In genomic region chr1:221740941-221741363, GRCh38 we compare ENCODE assay signal across 9 cellular contexts. TPM values are rescaled to one million over a fixed set of nuclear protein-coding genes. Genes with fewer than 3 reads are reported as not detected.
A peak's percentile ranks its signal among the peaks of the same experiment; 100 is the strongest.
DNase-seq lines count a peak whose midpoint lies in the region; ATAC-seq and TF ChIP-seq lines count a peak whose summit lies in the region.
"Had no signal": no experiment of that assay in that cellular context is flagged by ENCODE, and none has a peak within 500 bp of the region (broad histone marks: within the 10 kb centered on the region; RNA-seq: fewer than 3 reads in every experiment).

No MANE protein-coding gene starts in this region.

- H3K27me3 Mint-ChIP-seq in activated CD4-positive, alpha-beta memory T cell treated with anti-CD3 and anti-CD28 coated beads, Interleukin-2, amount 10 ng/mL, durations not matched to agents 7 days and 5 days = no peaks in the 10 kb centered on the region
- H3K27me3 Mint-ChIP-seq in activated T-helper 17 cell treated with anti-CD3 and anti-CD28 coated beads, Interleukin-2, amount 50 U/mL, for 72 hours = no peaks in the 10 kb centered on the region

- H3K27ac Mint-ChIP-seq in activated CD4-positive, alpha-beta memory T cell treated with anti-CD3 and anti-CD28 coated beads, Interleukin-2, amount 10 ng/mL, durations not matched to agents 7 days and 5 days = no peak overlapping the region
- H3K27ac Mint-ChIP-seq in activated T-helper 17 cell treated with anti-CD3 and anti-CD28 coated beads, Interleukin-2, amount 50 U/mL, for 72 hours = no peak overlapping the region
- H3K27ac Mint-ChIP-seq: brain had no signal

- no peaks in the 10 kb centered on the region for H3K9me3 ChIP-seq in cardiac muscle cell (ENCODE audit: low read depth)

- H3K4me1 ChIP-seq in cardiac muscle cell (ENCODE audit: low read depth) = peaks cover 22% of the 10 kb centered on the region

- no peaks in the 10 kb centered on the region for H3K27me3 ChIP-seq in cardiac muscle cell

- peak overlapping the region; percentile 61 for H3K27ac ChIP-seq in cardiac muscle cell

- no peaks in the 10 kb centered on the region for H3K36me3 ChIP-seq in cardiac muscle cell

- POLR2A ChIA-PET in activated CD4-positive, alpha-beta memory T cell treated with anti-CD3 and anti-CD28 coated beads, Interleukin-2, amount 10 ng/mL, durations not matched to agents 7 days and 5 days (lab: Charles Lee) = interaction anchor here (0.7 to 7.7 kb wide), 30 partner anchors 8 to 972 kb away, joined by 3 to 299 read pairs (median 5); partner anchors contain the start of gene BROX

- ATAC-seq in activated T-helper 17 cell treated with anti-CD3 and anti-CD28 coated beads, Interleukin-2, amount 50 U/mL, for 72 hours (replicated peaks) = no peak

- TF ChIP-seq CTCF in cardiac muscle cell (IDR thresholded peaks at IDR 0.05; ENCODE audit: low read depth, low read length) = no peak

- CTCF ChIA-PET in activated CD4-positive, alpha-beta memory T cell treated with anti-CD3 and anti-CD28 coated beads, Interleukin-2, amount 10 ng/mL, durations not matched to agents 7 days and 5 days (lab: Charles Lee) = interaction anchor here (0.7 to 4.8 kb wide), 22 partner anchors 10 to 972 kb away, joined by 3 to 82 read pairs (median 4); partner anchors contain the start of genes AIDA and BROX

- H3K4me1 Mint-ChIP-seq in activated CD4-positive, alpha-beta memory T cell treated with anti-CD3 and anti-CD28 coated beads, Interleukin-2, amount 10 ng/mL, durations not matched to agents 7 days and 5 days = peaks cover 15% of the 10 kb centered on the region
- peaks cover 18% of the 10 kb centered on the region for H3K4me1 Mint-ChIP-seq in activated T-helper 17 cell treated with anti-CD3 and anti-CD28 coated beads, Interleukin-2, amount 50 U/mL, for 72 hours

- H3K36me3 Mint-ChIP-seq in activated CD4-positive, alpha-beta memory T cell treated with anti-CD3 and anti-CD28 coated beads, Interleukin-2, amount 10 ng/mL, durations not matched to agents 7 days and 5 days (ENCODE audit: low read depth) = no peaks in the 10 kb centered on the region
- H3K36me3 Mint-ChIP-seq in activated T-helper 17 cell treated with anti-CD3 and anti-CD28 coated beads, Interleukin-2, amount 50 U/mL, for 72 hours (ENCODE audit: low read depth) = peaks cover 37% of the 10 kb centered on the region

- H3K4me3 ChIP-seq in cardiac muscle cell = peak overlapping the region; percentile 72

- H3K9me3 Mint-ChIP-seq in activated CD4-positive, alpha-beta memory T cell treated with anti-CD3 and anti-CD28 coated beads, Interleukin-2, amount 10 ng/mL, durations not matched to agents 7 days and 5 days = no peaks in the 10 kb centered on the region
- H3K9me3 Mint-ChIP-seq in activated T-helper 17 cell treated with anti-CD3 and anti-CD28 coated beads, Interleukin-2, amount 50 U/mL, for 72 hours = no peaks in the 10 kb centered on the region
- H3K9me3 Mint-ChIP-seq: brain had no signal

- no peak overlapping the region for H3K4me3 Mint-ChIP-seq in activated CD4-positive, alpha-beta memory T cell treated with anti-CD3 and anti-CD28 coated beads, Interleukin-2, amount 10 ng/mL, durations not matched to agents 7 days and 5 days
- no peak overlapping the region for H3K4me3 Mint-ChIP-seq in activated T-helper 17 cell treated with anti-CD3 and anti-CD28 coated beads, Interleukin-2, amount 50 U/mL, for 72 hours
- H3K4me3 Mint-ChIP-seq: brain had no signal

- DNase-seq in cardiac muscle cell (ENCODE audit: low read depth in 1 of 2, low spot score in 1 of 2) (peak in 1 of 2 donors; percentile 30), cardiac septum (ENCODE audit: low spot score) (no peak), globus pallidus (ENCODE audit: low spot score) (peak; percentile 38), epidermal melanocyte (ENCODE audit: insufficient read length, low spot score) (no peak), NOMO-1 (lab: John Stamatoyannopoulos, UW; ENCODE audit: unreplicated experiment in 2 of 2) (no peak)
- DNase-seq in activated CD4-positive, alpha-beta memory T cell treated with anti-CD3 and anti-CD28 coated beads, Interleukin-2, amount 10 ng/mL, durations not matched to agents 7 days and 5 days = peak; percentile 44
- DNase-seq in stimulated activated CD4-positive, alpha-beta T cell treated with anti-CD3 and anti-CD28 coated beads, Interleukin-2, amount 100 ng/mL, for 24 hours = peak; percentile 27 to 38

- intact Hi-C loops in cardiac septum (cut with DNase I) = loop anchor here (5.0 to 10.0 kb wide), 4 partner anchors 196 to 971 kb away; partner anchors contain the start of genes AIDA and BROX

RNA-seq across cellular contexts. Expression of gene DUSP10, which starts 0.9 kb away (rescaled TPM):
- 13.8 and 28.8 TPM in 2 replicates for total RNA-seq in cardiac muscle cell
- 14.2 and 25.4 TPM in 2 replicates for polyA plus RNA-seq in cardiac muscle cell
- 2.8 TPM for total RNA-seq in cardiac septum
- 10 to 100 TPM; 18.8 to 20.5 TPM for total RNA-seq in activated CD4-positive, alpha-beta memory T cell treated with anti-CD3 and anti-CD28 coated beads, Interleukin-2, amount 10 ng/mL, durations not matched to agents 7 days and 5 days
- total RNA-seq in activated T-helper 17 cell treated with anti-CD3 and anti-CD28 coated beads, Interleukin-2, amount 50 U/mL, for 72 hours = 10 to 100 TPM in 1 of 2 donors, 1 to 10 TPM in 1; 8.2 to 11.7 TPM

Comparison
In these comparisons a context has a peak if more than half of its experiments do, and no peak if none do; other contexts are left out.
1. DNase-seq: peak in activated CD4-positive, alpha-beta memory T cell treated with anti-CD3 and anti-CD28 coated beads, Interleukin-2, amount 10 ng/mL, durations not matched to agents 7 days and 5 days (single experiment), globus pallidus (single experiment) and stimulated activated CD4-positive, alpha-beta T cell treated with anti-CD3 and anti-CD28 coated beads, Interleukin-2, amount 100 ng/mL, for 24 hours (2 of 2); none in cardiac septum (single experiment), epidermal melanocyte (single experiment) and NOMO-1 (0 of 2).